ENCODE assay signal across 22 cellular contexts in the genomic region with DNA sequence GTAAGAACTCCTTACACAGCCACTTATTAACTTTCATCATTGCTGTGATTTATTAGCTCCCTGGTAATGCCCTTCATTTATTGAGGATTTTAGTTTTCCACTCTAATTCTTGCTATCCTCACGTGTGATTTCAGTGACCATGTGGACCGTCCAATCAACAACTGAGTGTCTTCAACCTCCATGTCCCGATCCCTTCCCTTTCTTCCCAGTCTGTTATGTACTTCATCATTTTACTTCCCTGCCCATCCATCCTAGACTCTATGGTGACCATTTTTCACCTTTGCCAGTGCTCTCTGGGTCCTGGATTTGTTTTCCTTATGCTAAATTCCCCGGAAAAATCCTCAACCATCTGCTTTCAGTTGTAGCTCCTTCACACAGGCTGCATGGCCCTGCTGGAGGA.
"Had no signal": no experiment of that assay in that cellular context is flagged by ENCODE, and none has a peak within 500 bp of the region (broad histone marks: within the 10 kb centered on the region; RNA-seq: fewer than 3 reads in every experiment).

No MANE protein-coding gene starts in this region.

- H3K27ac ChIP-seq: epithelial cell of prostate, esophagus squamous epithelium, left ventricle myocardium inferior, lower lobe of right lung, neural progenitor cell, pancreas, stomach, thoracic aorta, transverse colon had no signal

- DNase-seq: effector memory CD8-positive, alpha-beta T cell; esophagus squamous epithelium; foreskin fibroblast; immature natural killer cell; left cardiac atrium; left ventricle myocardium inferior; lower lobe of right lung; midbrain; occipital lobe; pancreas; right cardiac atrium; small intestine; stimulated activated CD4-positive, alpha-beta T cell treated with anti-CD3 and anti-CD28 coated beads, Interleukin-12 subunit alpha, Interleukin-12 subunit beta, amount 100 ng/mL, for 4 hours; stimulated activated naive CD4-positive, alpha-beta T cell; stomach; substantia nigra; transverse colon had no signal

- ATAC-seq: effector memory CD8-positive, alpha-beta T cell; left cardiac atrium; lower lobe of right lung; natural killer cell treated with Interleukin-12 subunit alpha and Interleukin-12 subunit beta and Interleukin-15 and Interleukin-18, amount 100 ng/mL, for 72 hours; pancreas; right cardiac atrium had no signal

- H3K9me3 ChIP-seq: pancreas, transverse colon had no signal

- H3K4me1 ChIP-seq: esophagus squamous epithelium, lower lobe of right lung, neural progenitor cell, pancreas, transverse colon had no signal

- FAIRE-seq: keratinocyte, pancreas, small intestine had no signal

- H3K4me2 ChIP-seq: neural progenitor cell had no signal

- H3K36me3 ChIP-seq: esophagus squamous epithelium, lower lobe of right lung, neural progenitor cell, pancreas, stomach, transverse colon had no signal

- H3K4me3 ChIP-seq: esophagus squamous epithelium, left ventricle myocardium inferior, lower lobe of right lung, neural progenitor cell, pancreas, stomach, thoracic aorta, transverse colon had no signal

- H3K27me3 ChIP-seq: esophagus squamous epithelium, neural progenitor cell, pancreas, stomach, transverse colon had no signal
